Comparison of ENCODE assay signal across 17 cellular contexts in genomic region chr6:38153946-38154345, GRCh38.
"Had no signal": no experiment of that assay in that cellular context is flagged by ENCODE, and none has a peak within 500 bp of the region (broad histone marks: within the 10 kb centered on the region; RNA-seq: fewer than 3 reads in every experiment).

No MANE protein-coding gene starts in this region.

- DNase-seq: activated CD4-positive, alpha-beta T cell treated with anti-CD3 and anti-CD28 coated beads for 48 hours; activated CD8-positive, alpha-beta T cell treated with anti-CD3 and anti-CD28 coated beads for 36 hours; activated naive CD8-positive, alpha-beta T cell treated with anti-CD3 and anti-CD28 coated beads, Interleukin-2, amount 10 ng/mL, durations not matched to agents 7 days and 5 days; activated T-cell treated with anti-CD3 and anti-CD28 coated beads, Interleukin-2, amount 50 U/mL, for 72 hours; amygdala; effector memory CD8-positive, alpha-beta T cell; esophagus squamous epithelium; heart right ventricle; kidney glomerular epithelial cell; mesendoderm; natural killer cell; nucleus accumbens; sigmoid colon; spleen; stimulated activated naive CD4-positive, alpha-beta T cell; SW 1271; T-helper 2 cell had no signal

- ATAC-seq: activated CD8-positive, alpha-beta T cell treated with anti-CD3 and anti-CD28 coated beads for 36 hours; activated T-cell treated with anti-CD3 and anti-CD28 coated beads, Interleukin-2, amount 50 U/mL, for 72 hours; effector memory CD8-positive, alpha-beta T cell; natural killer cell had no signal

- H3K27me3 Mint-ChIP-seq: activated CD8-positive, alpha-beta T cell treated with anti-CD3 and anti-CD28 coated beads for 36 hours; activated naive CD8-positive, alpha-beta T cell treated with anti-CD3 and anti-CD28 coated beads, Interleukin-2, amount 10 ng/mL, durations not matched to agents 7 days and 5 days; effector memory CD8-positive, alpha-beta T cell had no signal

- H3K4me1 Mint-ChIP-seq: activated naive CD8-positive, alpha-beta T cell treated with anti-CD3 and anti-CD28 coated beads, Interleukin-2, amount 10 ng/mL, durations not matched to agents 7 days and 5 days had no signal

- H3K9me3 Mint-ChIP-seq: activated CD8-positive, alpha-beta T cell treated with anti-CD3 and anti-CD28 coated beads for 36 hours; activated naive CD8-positive, alpha-beta T cell treated with anti-CD3 and anti-CD28 coated beads, Interleukin-2, amount 10 ng/mL, durations not matched to agents 7 days and 5 days; activated T-cell treated with anti-CD3 and anti-CD28 coated beads, Interleukin-2, amount 50 U/mL, for 72 hours; natural killer cell had no signal

- H3K36me3 Mint-ChIP-seq: natural killer cell had no signal

- H3K4me3 Mint-ChIP-seq: activated CD8-positive, alpha-beta T cell treated with anti-CD3 and anti-CD28 coated beads for 36 hours; activated naive CD8-positive, alpha-beta T cell treated with anti-CD3 and anti-CD28 coated beads, Interleukin-2, amount 10 ng/mL, durations not matched to agents 7 days and 5 days; activated T-cell treated with anti-CD3 and anti-CD28 coated beads, Interleukin-2, amount 50 U/mL, for 72 hours; effector memory CD8-positive, alpha-beta T cell; natural killer cell had no signal

- H3K27ac Mint-ChIP-seq: activated CD8-positive, alpha-beta T cell treated with anti-CD3 and anti-CD28 coated beads for 36 hours; activated naive CD8-positive, alpha-beta T cell treated with anti-CD3 and anti-CD28 coated beads, Interleukin-2, amount 10 ng/mL, durations not matched to agents 7 days and 5 days; activated T-cell treated with anti-CD3 and anti-CD28 coated beads, Interleukin-2, amount 50 U/mL, for 72 hours had no signal
